9 cellular contexts compared by ENCODE assay signal in genomic region chr2:119823734-119824334, GRCh38.
DNase-seq lines count a peak whose midpoint lies in the region; ATAC-seq, FAIRE-seq and TF ChIP-seq lines count a peak whose summit lies in the region.
"Had no signal": no experiment of that assay in that cellular context is flagged by ENCODE, and none has a peak within 500 bp of the region (broad histone marks: within the 10 kb centered on the region; RNA-seq: fewer than 3 reads in every experiment).

No MANE protein-coding gene starts in this region.

- H3K4me1 ChIP-seq in BLaER1 (peaks cover 30% of the 10 kb centered on the region), Panc1 (ENCODE audit: control insufficient read depth, insufficient read depth, low read length) (peaks cover 3% of the 10 kb centered on the region; the same call in 1 of the 2 replicates), vagina (no peaks in the 10 kb centered on the region)

- peaks cover 10% of the 10 kb centered on the region; the same call in 1 of the 2 replicates for H4K20me1 ChIP-seq in BLaER1

- FAIRE-seq in GM18507 (lab: Jason Lieb, UNC) = peak; percentile 78

- 0 out of 2 replicates have a peak overlapping the region, but pooled peaks have one; percentile 2 for H3K4me2 ChIP-seq in BLaER1

- H3K9me3 ChIP-seq in BLaER1 (0 out of 2 replicates have a peak, but pooled peaks cover 2% of the 10 kb centered on the region), Panc1 (ENCODE audit: control insufficient read depth, insufficient read depth, low read depth, low read length) (no peaks in the 10 kb centered on the region), vagina (no peaks in the 10 kb centered on the region)

- H3K9ac ChIP-seq in BLaER1 = no peak overlapping the region

- TF ChIP-seq CTCF in Panc1 (IDR thresholded peaks at IDR 0.05) (peak; percentile 78), vagina (IDR thresholded peaks at IDR 0.05) (peak in 1 of 3 experiments; percentile 22)

- intact Hi-C loops in Panc1 (cut with micrococcal nuclease; ENCODE audit: unreplicated experiment) (loop anchor here (5.0 to 10.0 kb wide), 2 partner anchors 62 to 351 kb away; no protein-coding TSS in a partner anchor), vagina (cut with DNase I) (no loop called here)

- no peak for TF ChIP-seq POLR2A in vagina (IDR thresholded peaks at IDR 0.05)

- ATAC-seq in Panc1 = peak; percentile 80
- ATAC-seq in left lobe of liver = peak; percentile 82
- no peak for ATAC-seq in GM19328 (IDR thresholded peaks at IDR 0.05; ENCODE audit: unreplicated experiment)

- no TSS peak for BruUV-seq in Panc1 (replicated peaks; lab: Mats Ljungman, UMichigan)

- H3K4me3 ChIP-seq in BLaER1 = no peak overlapping the region
- H3K4me3 ChIP-seq in Panc1 (ENCODE audit: low read depth in 2 of 2, low read length in 2 of 2) = no peak overlapping the region
- H3K4me3 ChIP-seq in vagina = no peak overlapping the region

- H3K27me3 ChIP-seq in BLaER1 (no peaks in the 10 kb centered on the region), Panc1 (ENCODE audit: control insufficient read depth, insufficient read depth, low read length) (no peaks in the 10 kb centered on the region), vagina (no peaks in the 10 kb centered on the region)

- no peak for DNase-seq in GM18507 (ENCODE audit: extremely low spot score, insufficient read length, low read depth)
- no peak for DNase-seq in Panc1 (ENCODE audit: low read depth, low spot score)
- DNase-seq in T47D (ENCODE audit: low read depth in 1 of 2, low spot score in 1 of 2) = peak; percentile 20 to 44
- DNase-seq in left lobe of liver (ENCODE audit: low spot score) = no peak
- DNase-seq in T-helper 9 cell = no peak
- DNase-seq in vagina (ENCODE audit: extremely low spot score in 2 of 2) = no peak
- DNase-seq: naive B cell had no signal

- peaks cover 3% of the 10 kb centered on the region; the same call in 1 of the 2 replicates for H3K36me3 ChIP-seq in BLaER1
- no peaks in the 10 kb centered on the region for H3K36me3 ChIP-seq in Panc1 (ENCODE audit: control insufficient read depth, insufficient read depth, low read length)
- no peaks in the 10 kb centered on the region for H3K36me3 ChIP-seq in vagina

- in situ Hi-C loops in Panc1 (cut with HindIII; ENCODE audit: low pct_unique_long_range_greater_than_20kb, low sequenced_read_pairs) = no loop called here
- in situ Hi-C loops in T47D (cut with HindIII; ENCODE audit: low pct_unique_long_range_greater_than_20kb, low sequenced_read_pairs) = no loop called here

- CTCF ChIA-PET in Panc1 (lab: Charles Lee) = interaction anchor here (0.6 to 1.0 kb wide), 4 partner anchors 14 to 70 kb away, joined by 3 to 7 read pairs (median 3); partner anchors contain the start of gene PTPN4

- H3K27ac ChIP-seq in BLaER1 = no peak overlapping the region
- no peak overlapping the region for H3K27ac ChIP-seq in Panc1 (ENCODE audit: low read length)
- no peak overlapping the region for H3K27ac ChIP-seq in vagina

- POLR2A ChIA-PET in Panc1 (lab: Charles Lee) = interaction anchor here (0.6 to 0.7 kb wide), 2 partner anchors 44 to 344 kb away, joined by 3 to 5 read pairs; no protein-coding TSS in a partner anchor

Comparison
In these comparisons a context has a peak if more than half of its experiments do, and no peak if none do; other contexts are left out.
1. DNase-seq: peak in T47D (2 of 2); none in GM18507 (single experiment), Panc1 (single experiment), left lobe of liver (single experiment), T-helper 9 cell (single experiment) and vagina (0 of 2).